ENCODE assay signal across 15 cellular contexts in the genomic region with DNA sequence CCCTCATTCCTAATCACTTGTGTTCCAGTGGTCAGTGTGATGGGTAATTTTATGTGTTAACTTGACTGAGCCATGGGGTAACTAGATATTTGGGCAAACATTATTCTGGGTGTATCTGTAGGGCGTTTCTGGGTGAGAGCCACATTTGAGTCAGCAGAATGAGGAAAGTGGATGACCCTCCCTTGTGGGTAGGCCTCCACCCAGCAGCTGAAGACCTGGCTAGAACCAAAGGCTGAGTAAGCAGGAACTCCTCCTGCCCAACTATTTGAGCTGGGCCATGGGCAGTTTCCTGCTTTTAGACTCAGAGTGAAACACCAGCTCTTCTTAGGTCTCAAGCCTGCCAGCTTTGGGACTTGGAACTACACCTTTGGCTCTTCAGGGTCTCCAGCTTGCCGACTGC.
DNase-seq lines count a peak whose midpoint lies in the region; ATAC-seq and TF ChIP-seq lines count a peak whose summit lies in the region.
"Had no signal": no experiment of that assay in that cellular context is flagged by ENCODE, and none has a peak within 500 bp of the region (broad histone marks: within the 10 kb centered on the region; RNA-seq: fewer than 3 reads in every experiment).

No MANE protein-coding gene starts in this region.

- H3K27ac ChIP-seq in foreskin keratinocyte (no peak overlapping the region), spleen (peak overlapping the region in 3 of 8 donors; percentile 14 to 48 (median 17))
- H3K27ac ChIP-seq: SK-N-MC, uterus had no signal

- H3K9me3 ChIP-seq in spleen: no peaks in the 10 kb centered on the region
- H3K9me3 ChIP-seq: uterus had no signal

- peaks cover 6% of the 10 kb centered on the region for H3K27me3 Mint-ChIP-seq in HFFc6 (ENCODE audit: insufficient read depth)
- H3K27me3 Mint-ChIP-seq in mesothelial cell of epicardium (ENCODE audit: low read depth): no peaks in the 10 kb centered on the region

- intact Hi-C loops in spleen (cut with DNase I; ENCODE audit: low total_unique reads): loop anchor here (10.0 kb wide), 2 partner anchors 137 to 313 kb away; no protein-coding TSS in a partner anchor

- H3K27me3 ChIP-seq in foreskin keratinocyte: no peaks in the 10 kb centered on the region
- peaks cover 0 to 18% (median 0%) of the 10 kb centered on the region in 7 donors for H3K27me3 ChIP-seq in spleen (replicated peaks in 1 of 7)
- H3K27me3 ChIP-seq: uterus had no signal

- ATAC-seq in foreskin keratinocyte: peak; percentile 75
- ATAC-seq in GM19328 (IDR thresholded peaks at IDR 0.05; ENCODE audit: unreplicated experiment): no peak
- ATAC-seq in HG03342 (IDR thresholded peaks at IDR 0.05; ENCODE audit: unreplicated experiment): no peak
- ATAC-seq: activated CD4-positive, alpha-beta T cell treated with anti-CD3 and anti-CD28 coated beads for 36 hours had no signal

- H3K9me3 Mint-ChIP-seq in HFFc6 (peaks cover 6% of the 10 kb centered on the region; the same call in 1 of the 2 replicates), mesothelial cell of epicardium (no peaks in the 10 kb centered on the region)
- H3K9me3 Mint-ChIP-seq: IgD-negative memory B cell had no signal

- no peak overlapping the region for H3K27ac Mint-ChIP-seq in HFFc6
- no peak overlapping the region for H3K27ac Mint-ChIP-seq in mesothelial cell of epicardium
- H3K27ac Mint-ChIP-seq: activated CD4-positive, alpha-beta T cell treated with anti-CD3 and anti-CD28 coated beads for 36 hours; IgD-negative memory B cell had no signal

- WGBS in spleen, 5 donors: 50 to 74% (median 68%) methylated on average over 2 of the region's 2 CpGs

- H3K36me3 ChIP-seq in spleen: no peaks in the 10 kb centered on the region
- H3K36me3 ChIP-seq: uterus had no signal

- TF ChIP-seq CTCF in HFFc6 (IDR thresholded peaks at IDR 0.05) (no peak), foreskin keratinocyte (conservative IDR thresholded peaks at IDR 0.05) (no peak), spleen (IDR thresholded peaks at IDR 0.05 in 8 of 11, conservative IDR thresholded peaks at IDR 0.05 in 3 of 11) (no peak), mesothelial cell of epicardium (IDR thresholded peaks at IDR 0.05; ENCODE audit: unreplicated experiment) (no peak)

- no peak overlapping the region for H3K4me3 Mint-ChIP-seq in HFFc6
- no peak overlapping the region for H3K4me3 Mint-ChIP-seq in mesothelial cell of epicardium
- H3K4me3 Mint-ChIP-seq: activated CD4-positive, alpha-beta T cell treated with anti-CD3 and anti-CD28 coated beads for 36 hours; IgD-negative memory B cell had no signal

- peaks cover 4% of the 10 kb centered on the region; the same call in 1 of the 2 replicates for H3K36me3 Mint-ChIP-seq in HFFc6 (ENCODE audit: low read depth)
- H3K36me3 Mint-ChIP-seq in mesothelial cell of epicardium: no peaks in the 10 kb centered on the region
- H3K36me3 Mint-ChIP-seq: IgD-negative memory B cell had no signal

- DNase-seq in HFFc6: peak; percentile 15
- peak; percentile 53 for DNase-seq in RPMI8226
- DNase-seq in foreskin keratinocyte: peak; percentile 54 to 81
- peak; percentile 43 for DNase-seq in spleen
- DNase-seq in mesothelial cell of epicardium (ENCODE audit: low spot score in 2 of 2, unreplicated experiment in 2 of 2): no peak
- DNase-seq: activated CD4-positive, alpha-beta T cell treated with anti-CD3 and anti-CD28 coated beads for 36 hours; activated gamma-delta T cell treated with Interleukin-2 at 50 U/mL for 16 hours; cerebellar nuclear complex; head of caudate nucleus; uterus had no signal

- H3K4me1 ChIP-seq in foreskin keratinocyte (peaks cover 13% of the 10 kb centered on the region), spleen (peaks cover 0 to 42% (median 18%) of the 10 kb centered on the region in 6 donors)
- H3K4me1 ChIP-seq: uterus had no signal

- H3K4me1 Mint-ChIP-seq in HFFc6 (ENCODE audit: low read depth) (peaks cover 6% of the 10 kb centered on the region; the same call in 1 of the 2 replicates), mesothelial cell of epicardium (peaks cover 43% of the 10 kb centered on the region)
- H3K4me1 Mint-ChIP-seq: activated CD4-positive, alpha-beta T cell treated with anti-CD3 and anti-CD28 coated beads for 36 hours; IgD-negative memory B cell had no signal

- H3K4me3 ChIP-seq in spleen: no peak overlapping the region
- H3K4me3 ChIP-seq: SK-N-MC, skin epidermis, uterus had no signal

- no peak for TF ChIP-seq POLR2A in spleen (IDR thresholded peaks at IDR 0.05)

Comparison
In these comparisons a context has a peak if more than half of its experiments do, and no peak if none do; other contexts are left out.
1. DNase-seq: peak in HFFc6 (single experiment), RPMI8226 (single experiment), foreskin keratinocyte (2 of 2) and spleen (single experiment); none in mesothelial cell of epicardium (0 of 2).